Comparison of ENCODE assay signal across 8 cellular contexts in genomic region chr19:4851551-4852290, GRCh38. TPM values are rescaled to one million over a fixed set of nuclear protein-coding genes. Genes with fewer than 3 reads are reported as not detected.
A peak's percentile ranks its signal among the peaks of the same experiment; 100 is the strongest.
DNase-seq lines count a peak whose midpoint lies in the region; ATAC-seq lines count a peak whose summit lies in the region.

No MANE protein-coding gene starts in this region.

- no peak overlapping the region for H2AK5ac ChIP-seq in mesenchymal stem cell (ENCODE audit: low read length, severe bottlenecking)

- WGBS in mesenchymal stem cell = 88% methylated on average over 42 of the region's 42 CpGs

- no peak overlapping the region for H2BK15ac ChIP-seq in mesenchymal stem cell (ENCODE audit: low read depth, poor library complexity, severe bottlenecking)

- H3K4me2 ChIP-seq in mesenchymal stem cell (ENCODE audit: low read length, poor library complexity, severe bottlenecking) = no peak overlapping the region

- no peak overlapping the region for H3K9ac ChIP-seq in mesenchymal stem cell (ENCODE audit: low read length)

- H2BK12ac ChIP-seq in mesenchymal stem cell (ENCODE audit: low read length in 2 of 2) = no peak overlapping the region

- H3K27me3 Mint-ChIP-seq in activated CD4-positive, alpha-beta memory T cell treated with anti-CD3 and anti-CD28 coated beads for 36 hours = no peaks in the 10 kb centered on the region

- DNase-seq in NCI-H526 (lab: John Stamatoyannopoulos, UW) (peak; percentile 28 to 60), NCI-H526 treated with DMSO at 0.1 percent for 48 hours (lab: John Stamatoyannopoulos, UW) (no peak), NCI-H226 (peak; percentile 31), mesenchymal stem cell (peak; percentile 59)
- peak; percentile 81 for DNase-seq in activated CD4-positive, alpha-beta memory T cell treated with anti-CD3 and anti-CD28 coated beads for 36 hours
- DNase-seq in effector memory CD4-positive, alpha-beta T cell = peak; percentile 53 to 69 (median 61)
- peak; percentile 69 for DNase-seq in stimulated activated CD8-positive, alpha-beta memory T cell treated with anti-CD3 and anti-CD28 coated beads, Interleukin-4, amount 100 ng/mL, for 24 hours (ENCODE audit: low read depth)

- peaks cover 17% of the 10 kb centered on the region for H3K79me1 ChIP-seq in mesenchymal stem cell (replicated peaks; ENCODE audit: low read length, poor library complexity, severe bottlenecking)

- no peak overlapping the region for H3K23ac ChIP-seq in mesenchymal stem cell (ENCODE audit: low read length in 2 of 2)

- H2BK5ac ChIP-seq in mesenchymal stem cell (ENCODE audit: low read depth, low read length, poor library complexity, severe bottlenecking) = no peak overlapping the region

- CTCF ChIA-PET in activated CD4-positive, alpha-beta memory T cell treated with anti-CD3 and anti-CD28 coated beads for 36 hours (lab: Charles Lee) = interaction anchor here (0.6 to 14.2 kb wide), 20 partner anchors 10 to 180 kb away, joined by 3 to 395 read pairs (median 6); partner anchors contain the start of gene PLIN3

- no peaks in the 10 kb centered on the region for H3K9me3 Mint-ChIP-seq in activated CD4-positive, alpha-beta memory T cell treated with anti-CD3 and anti-CD28 coated beads for 36 hours

- H2AFZ ChIP-seq in mesenchymal stem cell (ENCODE audit: low read depth, low read length) = no peak overlapping the region

- H3K27me3 ChIP-seq in effector memory CD4-positive, alpha-beta T cell (replicated peaks; ENCODE audit: control insufficient read depth, insufficient read depth, low read length, poor library complexity, severe bottlenecking) = no peaks in the 10 kb centered on the region
- no peaks in the 10 kb centered on the region for H3K27me3 ChIP-seq in mesenchymal stem cell (ENCODE audit: control insufficient read depth in 1 of 2, insufficient read depth in 1 of 2, low read length in 2 of 2)

- POLR2A ChIA-PET in activated CD4-positive, alpha-beta memory T cell treated with anti-CD3 and anti-CD28 coated beads for 36 hours (lab: Charles Lee) = interaction anchor here (1.3 kb wide), 1 partner anchor 42 kb away, joined by 5 read pairs; no protein-coding TSS in a partner anchor

- H3K18ac ChIP-seq in mesenchymal stem cell (ENCODE audit: low read depth in 1 of 2, low read length in 2 of 2) = no peak overlapping the region

- no peaks in the 10 kb centered on the region for H3K9me3 ChIP-seq in effector memory CD4-positive, alpha-beta T cell (ENCODE audit: control insufficient read depth, low read length)
- no peaks in the 10 kb centered on the region for H3K9me3 ChIP-seq in mesenchymal stem cell (ENCODE audit: control insufficient read depth, low read length)

- no peaks in the 10 kb centered on the region for H3K36me3 ChIP-seq in effector memory CD4-positive, alpha-beta T cell (ENCODE audit: control insufficient read depth, insufficient read depth, low read length)
- H3K36me3 ChIP-seq in mesenchymal stem cell (ENCODE audit: control insufficient read depth in 1 of 2, insufficient read depth in 2 of 2, low read depth in 1 of 2, low read length in 2 of 2) = peaks cover 85 to 94% of the 10 kb centered on the region in 2 experiments

- no peak for ATAC-seq in GM19324 (IDR thresholded peaks at IDR 0.05; ENCODE audit: low FRiP score, unreplicated experiment)

- peak overlapping the region; percentile 38 for H3K27ac Mint-ChIP-seq in activated CD4-positive, alpha-beta memory T cell treated with anti-CD3 and anti-CD28 coated beads for 36 hours

- no peak overlapping the region for H3K14ac ChIP-seq in mesenchymal stem cell (ENCODE audit: low read length in 2 of 2)

- peak overlapping the region; percentile 35 for H4K8ac ChIP-seq in mesenchymal stem cell (ENCODE audit: low read length)

- no peak overlapping the region for H3K27ac ChIP-seq in effector memory CD4-positive, alpha-beta T cell (ENCODE audit: insufficient read depth, low read length, poor library complexity, severe bottlenecking)
- no peak overlapping the region for H3K27ac ChIP-seq in mesenchymal stem cell (ENCODE audit: low read length, poor library complexity, severe bottlenecking)

- no peak overlapping the region for H4K91ac ChIP-seq in mesenchymal stem cell (ENCODE audit: low read length)

- H3K4me3 Mint-ChIP-seq in activated CD4-positive, alpha-beta memory T cell treated with anti-CD3 and anti-CD28 coated beads for 36 hours = no peak overlapping the region

- peaks cover 10% of the 10 kb centered on the region for H3K36me3 Mint-ChIP-seq in activated CD4-positive, alpha-beta memory T cell treated with anti-CD3 and anti-CD28 coated beads for 36 hours

- no peaks in the 10 kb centered on the region for H3K4me1 ChIP-seq in effector memory CD4-positive, alpha-beta T cell (ENCODE audit: control insufficient read depth, insufficient read depth, low read length, poor library complexity, severe bottlenecking)
- peaks cover 20% of the 10 kb centered on the region for H3K4me1 ChIP-seq in mesenchymal stem cell (ENCODE audit: control insufficient read depth, insufficient read depth, low read depth, low read length)

- H3K4me3 ChIP-seq in effector memory CD4-positive, alpha-beta T cell (ENCODE audit: insufficient read depth, low read depth, low read length, poor library complexity, severe bottlenecking) = no peak overlapping the region
- H3K4me3 ChIP-seq in mesenchymal stem cell (ENCODE audit: insufficient read depth in 1 of 2, low read depth in 1 of 2, low read length in 2 of 2) = no peak overlapping the region

- intact Hi-C loops in activated CD4-positive, alpha-beta memory T cell treated with anti-CD3 and anti-CD28 coated beads for 36 hours (cut with micrococcal nuclease) = loop anchor here (1.0 kb wide), 1 partner anchor 42 kb away; no protein-coding TSS in a partner anchor

- no peak overlapping the region for H2BK120ac ChIP-seq in mesenchymal stem cell (ENCODE audit: low read depth, low read length)

- peaks cover 2% of the 10 kb centered on the region for H3K4me1 Mint-ChIP-seq in activated CD4-positive, alpha-beta memory T cell treated with anti-CD3 and anti-CD28 coated beads for 36 hours (ENCODE audit: low read depth)

- no peak overlapping the region for H3K4ac ChIP-seq in mesenchymal stem cell (ENCODE audit: low read depth in 1 of 2, low read length in 2 of 2)

RNA-seq across cellular contexts. Expression of gene PLIN3, which starts 15.7 kb away (rescaled TPM):
- 10 to 100 TPM; 36.6 to 37.7 TPM for total RNA-seq in activated CD4-positive, alpha-beta memory T cell treated with anti-CD3 and anti-CD28 coated beads for 36 hours
- 125 TPM for polyA plus RNA-seq in mesenchymal stem cell (2013, experiment 1 of 2)
- polyA plus RNA-seq in mesenchymal stem cell (2013, experiment 2 of 2) = 123 TPM

RNA-seq across cellular contexts. Expression of gene TICAM1, which starts 20.2 kb away (rescaled TPM):
- 10 to 100 TPM; 24.0 to 25.4 TPM for total RNA-seq in activated CD4-positive, alpha-beta memory T cell treated with anti-CD3 and anti-CD28 coated beads for 36 hours
- polyA plus RNA-seq in mesenchymal stem cell (2013, experiment 1 of 2) = 13.7 TPM
- 13.4 TPM for polyA plus RNA-seq in mesenchymal stem cell (2013, experiment 2 of 2)

RNA-seq across cellular contexts. Expression of gene ARRDC5, which starts 51.0 kb away (rescaled TPM):
- under 1 TPM in 1 of 2 experiments, not detected in 1; 0.12 TPM for total RNA-seq in activated CD4-positive, alpha-beta memory T cell treated with anti-CD3 and anti-CD28 coated beads for 36 hours
- polyA plus RNA-seq in mesenchymal stem cell (2013, experiment 1 of 2) = not detected
- not detected for polyA plus RNA-seq in mesenchymal stem cell (2013, experiment 2 of 2)

RNA-seq across cellular contexts. Expression of gene UHRF1, which starts 57.6 kb away (rescaled TPM):
- 100 to 1,000 TPM; 118 to 119 TPM for total RNA-seq in activated CD4-positive, alpha-beta memory T cell treated with anti-CD3 and anti-CD28 coated beads for 36 hours
- 11.0 TPM for polyA plus RNA-seq in mesenchymal stem cell (2013, experiment 1 of 2)
- polyA plus RNA-seq in mesenchymal stem cell (2013, experiment 2 of 2) = 10.7 TPM
